In genomic region chr15:96736384-96736783, GRCh38 we compare ENCODE assay signal across 22 cellular contexts.
"Had no signal": no experiment of that assay in that cellular context is flagged by ENCODE, and none has a peak within 500 bp of the region (broad histone marks: within the 10 kb centered on the region; RNA-seq: fewer than 3 reads in every experiment).

No MANE protein-coding gene starts in this region.

- H3K4me3 ChIP-seq: cardiac muscle cell, hepatocyte, right lobe of liver, stomach, suprapubic skin, transverse colon, uterus had no signal

- FAIRE-seq: small intestine had no signal

- H3K9ac ChIP-seq: parathyroid adenoma had no signal

- H3K4me1 ChIP-seq: parathyroid adenoma, suprapubic skin, transverse colon, uterus had no signal

- H3K9me3 ChIP-seq: right lobe of liver, stomach, suprapubic skin, transverse colon, uterus had no signal

- H2AFZ ChIP-seq: hepatocyte, parathyroid adenoma had no signal

- ATAC-seq: activated CD8-positive, alpha-beta T cell treated with anti-CD3 and anti-CD28 coated beads, Interleukin-2, amount 10 ng/mL, durations not matched to agents 7 days and 5 days; activated naive CD8-positive, alpha-beta T cell treated with anti-CD3 and anti-CD28 coated beads, Interleukin-2, amount 50 U/mL, for 24 hours; natural killer cell treated with Interleukin-12 subunit alpha and Interleukin-12 subunit beta and Interleukin-15 and Interleukin-18, amount 100 ng/mL, for 72 hours; right lobe of liver; stimulated activated effector memory CD8-positive, alpha-beta T cell treated with anti-CD3 and anti-CD28 coated beads, Interleukin-12 subunit alpha, Interleukin-12 subunit beta, amount 100 ng/mL, for 72 hours had no signal

- DNase-seq: activated CD4-positive, alpha-beta T cell treated with anti-CD3 and anti-CD28 coated beads, Interleukin-2, amount 10 ng/mL, durations not matched to agents 7 days and 5 days; activated CD4-positive, CD25-positive, alpha-beta regulatory T cell treated with anti-CD3 and anti-CD28 coated beads, Interleukin-2, amount 50 U/mL, for 72 hours; activated CD8-positive, alpha-beta T cell treated with anti-CD3 and anti-CD28 coated beads, Interleukin-2, amount 10 ng/mL, durations not matched to agents 7 days and 5 days; activated gamma-delta T cell; activated naive CD4-positive, alpha-beta T cell treated with anti-CD3 and anti-CD28 coated beads, Interleukin-2, amount 50 U/mL, for 16 hours; activated naive CD8-positive, alpha-beta T cell treated with anti-CD3 and anti-CD28 coated beads, Interleukin-2, amount 50 U/mL, for 24 hours; foreskin melanocyte; glutamatergic neuron; immature natural killer cell; right lobe of liver; small intestine; stimulated activated CD4-positive, alpha-beta T cell treated with anti-CD3 and anti-CD28 coated beads, Interleukin-2, amount 100 ng/mL, for 24 hours; stomach; transverse colon; uterus had no signal

- H3K36me3 ChIP-seq: cardiac muscle cell, right lobe of liver, stomach, suprapubic skin, transverse colon, uterus had no signal

- H3K79me2 ChIP-seq: hepatocyte, parathyroid adenoma had no signal

- H3K4me2 ChIP-seq: hepatocyte had no signal

- H3K27me3 ChIP-seq: cardiac muscle cell, hepatocyte, right lobe of liver, stomach, suprapubic skin, transverse colon, uterus had no signal

- H3K27ac ChIP-seq: cardiac muscle cell, hepatocyte, parathyroid adenoma, right lobe of liver, stomach, suprapubic skin, transverse colon, uterus, VCaP had no signal
